Comparison of ENCODE assay signal across 8 cellular contexts in genomic region chr6:5084787-5085637, GRCh38. TPM values are rescaled to one million over a fixed set of nuclear protein-coding genes. Genes with fewer than 3 reads are reported as not detected.
DNase-seq lines count a peak whose midpoint lies in the region; ATAC-seq and TF ChIP-seq lines count a peak whose summit lies in the region.

Gene PPP1R3G, plus strand, starts transcription at chr6:5085341. Its CDS starts 145 bp downstream, at chr6:5085486.

- POLR2A ChIA-PET in CD8-positive, alpha-beta memory T cell (lab: Charles Lee): no interaction called here
- POLR2A ChIA-PET in activated B cell treated with CpG ODN at 0.5 μM for 24 hours (lab: Charles Lee): interaction anchor here (1.1 kb wide), 1 partner anchor 43 kb away, joined by 3 read pairs; no protein-coding TSS in a partner anchor

- H3K36me3 Mint-ChIP-seq in CD8-positive, alpha-beta memory T cell: no peaks in the 10 kb centered on the region
- no peaks in the 10 kb centered on the region for H3K36me3 Mint-ChIP-seq in activated B cell treated with CpG ODN at 0.5 μM for 24 hours (ENCODE audit: low read depth)

- no peak within 1 kb of the TSS for H3K27ac Mint-ChIP-seq in CD8-positive, alpha-beta memory T cell
- H3K27ac Mint-ChIP-seq in activated B cell treated with CpG ODN at 0.5 μM for 24 hours: no peak within 1 kb of the TSS

- H3K9me3 ChIP-seq in CD8-positive, alpha-beta memory T cell (ENCODE audit: low read length): no peaks in the 10 kb centered on the region
- no peaks in the 10 kb centered on the region for H3K9me3 ChIP-seq in HUES64 (ENCODE audit: insufficient read depth, low read depth, low read length)

- H3K27ac ChIP-seq in CD8-positive, alpha-beta memory T cell (ENCODE audit: low read depth, low read length): peak within 1 kb of the TSS; percentile 43
- no peak within 1 kb of the TSS for H3K27ac ChIP-seq in HUES64 (ENCODE audit: low read depth, low read length)

- H3K4me3 ChIP-seq in CD8-positive, alpha-beta memory T cell (ENCODE audit: low read length): no peak within 1 kb of the TSS
- peak within 1 kb of the TSS; percentile 58 for H3K4me3 ChIP-seq in HUES64 (ENCODE audit: low read length)

- H3K36me3 ChIP-seq in CD8-positive, alpha-beta memory T cell (ENCODE audit: insufficient read depth, low read length): no peaks in the 10 kb centered on the region
- H3K36me3 ChIP-seq in HUES64 (ENCODE audit: insufficient read depth, low read length): no peaks in the 10 kb centered on the region

- ATAC-seq in GM19455 (IDR thresholded peaks at IDR 0.05; ENCODE audit: unreplicated experiment) (peak; percentile 48), activated B cell treated with CpG ODN at 0.5 μM for 24 hours (ENCODE audit: low read depth) (peak; percentile 66), omental fat pad (ENCODE audit: low FRiP score) (peak; percentile 62)

- CTCF ChIA-PET in CD8-positive, alpha-beta memory T cell (lab: Charles Lee): no interaction called here
- CTCF ChIA-PET in activated B cell treated with CpG ODN at 0.5 μM for 24 hours (lab: Charles Lee): no interaction called here

- WGBS in HUES64: under 1% methylated on average over 81 of the region's 81 CpGs

- peak within 1 kb of the TSS in 3 of 7 donors; percentile 28 to 72 (median 54) for H3K4me3 Mint-ChIP-seq in CD8-positive, alpha-beta memory T cell
- H3K4me3 Mint-ChIP-seq in activated B cell treated with CpG ODN at 0.5 μM for 24 hours: peak within 1 kb of the TSS; percentile 86

- no peaks in the 10 kb centered on the region for H3K4me1 ChIP-seq in CD8-positive, alpha-beta memory T cell (ENCODE audit: insufficient read depth, low read length)
- no peaks in the 10 kb centered on the region for H3K4me1 ChIP-seq in HUES64 (ENCODE audit: insufficient read depth, low read length)

- H3K4me1 Mint-ChIP-seq in CD8-positive, alpha-beta memory T cell: peaks cover 0 to 11% (median 2%) of the 10 kb centered on the region in 3 donors
- H3K4me1 Mint-ChIP-seq in activated B cell treated with CpG ODN at 0.5 μM for 24 hours: peaks cover 25% of the 10 kb centered on the region

- DNase-seq in CD8-positive, alpha-beta memory T cell: no peak
- DNase-seq in activated B cell treated with CpG ODN at 0.5 μM for 24 hours (peak; percentile 26), globus pallidus (ENCODE audit: low spot score) (peak; percentile 20), omental fat pad (ENCODE audit: low spot score) (no peak), cerebellum (ENCODE audit: low spot score) (no peak)
- DNase-seq in stimulated activated naive CD4-positive, alpha-beta T cell treated with Interleukin-2 at 50 U/mL for 16 hours (lab: John Stamatoyannopoulos, UW): no peak

- no peaks in the 10 kb centered on the region for H3K27me3 ChIP-seq in CD8-positive, alpha-beta memory T cell (ENCODE audit: insufficient read depth, low read length, poor library complexity, severe bottlenecking)
- H3K27me3 ChIP-seq in HUES64 (ENCODE audit: insufficient read depth, low read length): peaks cover 65% of the 10 kb centered on the region

- H3K9me3 Mint-ChIP-seq in CD8-positive, alpha-beta memory T cell: peaks cover 0 to 2% (median 0%) of the 10 kb centered on the region in 5 donors
- H3K9me3 Mint-ChIP-seq in activated B cell treated with CpG ODN at 0.5 μM for 24 hours: no peaks in the 10 kb centered on the region

- H3K9ac ChIP-seq in HUES64 (ENCODE audit: low read depth, low read length): peak within 1 kb of the TSS; percentile 56; the same call in 1 of the 2 replicates

- intact Hi-C loops in activated B cell treated with CpG ODN at 0.5 μM for 24 hours (cut with micrococcal nuclease): loop anchor here (2.0 kb wide), 1 partner anchor 80 kb away; the partner anchor contains the start of gene RPP40

- TF ChIP-seq CTCF in activated B cell treated with CpG ODN at 0.5 μM for 24 hours (IDR thresholded peaks at IDR 0.05) (no peak), omental fat pad (IDR thresholded peaks at IDR 0.05) (no peak)

- H3K27me3 Mint-ChIP-seq in CD8-positive, alpha-beta memory T cell: peaks cover 29 to 50% of the 10 kb centered on the region in 2 donors
- H3K27me3 Mint-ChIP-seq in activated B cell treated with CpG ODN at 0.5 μM for 24 hours: peaks cover 22% of the 10 kb centered on the region

RNA-seq across cellular contexts. Expression of gene PPP1R3G, which starts in this region (rescaled TPM):
- not detected for total RNA-seq in CD8-positive, alpha-beta memory T cell
- not detected for polyA plus RNA-seq in CD8-positive, alpha-beta memory T cell
- 0.10 TPM for polyA plus RNA-seq in HUES64 (2013, experiment 1 of 2)
- 0.06 TPM for polyA plus RNA-seq in HUES64 (2013, experiment 2 of 2)
- total RNA-seq in activated B cell treated with CpG ODN at 0.5 μM for 24 hours: 0.11 and 0.15 TPM in 2 replicates
- 1 to 10 TPM in 2 of 4 donors, under 1 TPM in 2; 0.56 to 1.8 (median 1.3) TPM for total RNA-seq in omental fat pad
- total RNA-seq in cerebellum: 1.00 TPM

Comparison
In these comparisons a context has a peak if more than half of its experiments do, and no peak if none do; other contexts are left out.
1. Peak in DNase-seq and ATAC-seq in activated B cell treated with CpG ODN at 0.5 μM for 24 hours; RNA of the gene not detected or under 1 TPM.